19 cellular contexts compared by ENCODE assay signal in genomic region chrX:123081766-123082165, GRCh38.
DNase-seq lines count a peak whose midpoint lies in the region; ATAC-seq and TF ChIP-seq lines count a peak whose summit lies in the region.
"Had no signal": no experiment of that assay in that cellular context is flagged by ENCODE, and none has a peak within 500 bp of the region (broad histone marks: within the 10 kb centered on the region; RNA-seq: fewer than 3 reads in every experiment).

No MANE protein-coding gene starts in this region.

- ATAC-seq in RWPE2 (ENCODE audit: low read depth): 0 out of 3 replicates have a peak, but pooled peaks have one; percentile 28
- ATAC-seq: A549, Panc1 had no signal

- DNase-seq in AG20443 (ENCODE audit: low spot score): peak; percentile 6
- DNase-seq in RWPE2 (ENCODE audit: low spot score): no peak
- peak; percentile 65 for DNase-seq in mammary epithelial cell
- peak; percentile 18 to 50 for DNase-seq in foreskin fibroblast
- DNase-seq in central memory CD4-positive, alpha-beta T cell: no peak
- no peak for DNase-seq in NCI-H82 (lab: John Stamatoyannopoulos, UW)
- no peak for DNase-seq in NCI-H1417 treated with DMSO at 0.1 percent for 48 hours (lab: John Stamatoyannopoulos, UW)
- DNase-seq: AML-193, DMS79, H7, KG1, MG63, NCI-H1092, NCI-H2081, NCI-H2171 treated with DMSO at 0.1 percent for 48 hours, NCI-H446 treated with DMSO at 0.1 percent for 48 hours, NCI-H69 had no signal

- intact Hi-C loops in mammary epithelial cell (cut with micrococcal nuclease): loop anchor here (10.0 kb wide), 1 partner anchor 217 kb away; no protein-coding TSS in a partner anchor

- dilution Hi-C loops in mammary epithelial cell (cut with HindIII; ENCODE audit: low sequenced_read_pairs): no loop called here

- H3K36me3 ChIP-seq in RWPE2 (ENCODE audit: low read depth): no peaks in the 10 kb centered on the region
- no peaks in the 10 kb centered on the region for H3K36me3 ChIP-seq in mammary epithelial cell (ENCODE audit: insufficient read depth, low read length)
- H3K36me3 ChIP-seq: MG63 had no signal

- no peak overlapping the region for H2AFZ ChIP-seq in mammary epithelial cell (ENCODE audit: low read depth, low read length)

- H3K4me2 ChIP-seq in mammary epithelial cell (ENCODE audit: insufficient read depth, low read depth, low read length): no peak overlapping the region
- H3K4me2 ChIP-seq: A549 had no signal

- no peaks in the 10 kb centered on the region for H3K79me2 ChIP-seq in mammary epithelial cell (ENCODE audit: insufficient read depth, low read length)

- CTCF ChIA-PET in mammary epithelial cell (lab: Charles Lee; ENCODE audit: low non-redundant PET): no interaction called here

- in situ Hi-C loops in mammary epithelial cell (cut with MboI; ENCODE audit: low sequenced_read_pairs in 2 of 2): no loop called here

- no TSS peak for BruUV-seq in mammary epithelial cell (replicated peaks; lab: Mats Ljungman, UMichigan)

- H3K27ac ChIP-seq in RWPE2 (ENCODE audit: poor library complexity, severe bottlenecking): peak overlapping the region; percentile 33
- no peak overlapping the region for H3K27ac ChIP-seq in mammary epithelial cell (ENCODE audit: insufficient read depth, low read depth, low read length)
- H3K27ac ChIP-seq: A549 had no signal

- H3K4me3 ChIP-seq in RWPE2 (ENCODE audit: severe bottlenecking) (no peak overlapping the region), mammary epithelial cell (replicated peaks in 1 of 3; ENCODE audit: insufficient read depth in 1 of 3, low read depth in 2 of 3, low read length in 3 of 3) (no peak overlapping the region), foreskin fibroblast (ENCODE audit: low read depth in 1 of 2, low read length in 2 of 2) (no peak overlapping the region)
- H3K4me3 ChIP-seq: A549, MG63 had no signal

- H3K27me3 ChIP-seq in RWPE2 (ENCODE audit: insufficient read depth, poor library complexity, severe bottlenecking) (no peaks in the 10 kb centered on the region), mammary epithelial cell (ENCODE audit: insufficient read depth, low read length) (no peaks in the 10 kb centered on the region)
- H3K27me3 ChIP-seq: MG63 had no signal

- H3K4me1 ChIP-seq in RWPE2 (ENCODE audit: insufficient read depth, poor library complexity, severe bottlenecking) (peaks cover 14% of the 10 kb centered on the region), mammary epithelial cell (ENCODE audit: insufficient read depth, low read length) (peaks cover 26% of the 10 kb centered on the region)

- H4K20me1 ChIP-seq in mammary epithelial cell (ENCODE audit: insufficient read depth, low read length): no peaks in the 10 kb centered on the region

- H3K9me3 ChIP-seq in RWPE2 (ENCODE audit: severe bottlenecking) (no peaks in the 10 kb centered on the region), mammary epithelial cell (replicated peaks; ENCODE audit: insufficient read depth, low read length) (no peaks in the 10 kb centered on the region)
- H3K9me3 ChIP-seq: A549, MG63 had no signal

- TF ChIP-seq CTCF in RWPE2 (IDR thresholded peaks at IDR 0.05; ENCODE audit: poor library complexity, severe bottlenecking) (no peak), mammary epithelial cell (conservative IDR thresholded peaks at IDR 0.05 in 1 of 2, IDR thresholded peaks at IDR 0.05 in 1 of 2; ENCODE audit: extremely low read depth in 1 of 2, insufficient read depth in 1 of 2, low read depth in 1 of 2, low read length in 2 of 2) (no peak), foreskin fibroblast (IDR thresholded peaks at IDR 0.05; ENCODE audit: low read depth, low read length) (no peak)

- H3K9ac ChIP-seq in mammary epithelial cell (ENCODE audit: insufficient read depth, low read length): no peak overlapping the region

Comparison
In these comparisons a context has a peak if more than half of its experiments do, and no peak if none do; other contexts are left out.
1. DNase-seq: peak in AG20443 (single experiment), mammary epithelial cell (single experiment) and foreskin fibroblast (2 of 2); none in RWPE2 (single experiment), central memory CD4-positive, alpha-beta T cell (single experiment), NCI-H82 (single experiment) and NCI-H1417 treated with DMSO at 0.1 percent for 48 hours (single experiment).